1 cellular context compared by ENCODE assay signal in the genomic region with DNA sequence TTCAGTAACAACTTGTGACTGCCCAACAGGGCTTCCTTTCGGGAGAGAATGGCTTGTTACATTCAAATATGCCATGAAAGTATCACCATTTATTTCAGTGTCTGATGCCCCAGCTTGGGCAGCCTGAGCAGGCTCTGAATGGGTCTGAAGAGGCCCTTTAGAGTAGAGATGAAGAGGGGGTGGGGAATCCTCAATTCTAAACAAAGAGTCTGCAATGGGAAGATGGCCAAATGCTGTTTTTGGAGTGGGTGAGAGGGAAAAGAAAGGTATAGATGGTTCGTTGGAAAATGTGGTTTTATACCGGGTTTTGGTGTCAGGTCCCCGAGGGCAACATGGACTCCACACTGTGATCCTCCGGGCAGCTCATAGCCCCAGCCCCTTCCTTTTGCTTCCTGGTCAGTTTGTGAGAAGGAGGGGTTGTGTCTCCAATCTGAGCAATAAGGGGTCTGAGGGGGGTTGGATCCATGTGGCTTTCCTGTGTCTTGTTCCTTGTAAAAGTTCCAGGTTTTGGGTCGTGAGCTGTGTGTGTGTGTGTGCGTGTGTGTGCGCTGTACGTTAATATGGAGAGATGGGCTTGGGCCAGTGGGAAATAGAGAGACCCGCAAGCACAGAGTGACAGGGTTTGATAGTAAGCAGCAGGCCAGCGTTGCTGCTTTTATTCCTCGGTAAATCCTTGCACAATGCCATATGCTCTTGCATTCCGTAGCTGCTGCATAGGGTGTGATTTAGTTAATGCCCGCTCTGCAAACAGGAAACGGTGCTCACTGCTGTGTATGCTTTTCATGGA.
TF ChIP-seq lines count a peak whose summit lies in the region.

No MANE protein-coding gene starts in this region.

TF ChIP-seq in HepG2, 621 proteins besides CTCF, POLR2A, EP300 and RAD21 (continued from another document and continues in another):
- TF ChIP-seq, protein P1, sequence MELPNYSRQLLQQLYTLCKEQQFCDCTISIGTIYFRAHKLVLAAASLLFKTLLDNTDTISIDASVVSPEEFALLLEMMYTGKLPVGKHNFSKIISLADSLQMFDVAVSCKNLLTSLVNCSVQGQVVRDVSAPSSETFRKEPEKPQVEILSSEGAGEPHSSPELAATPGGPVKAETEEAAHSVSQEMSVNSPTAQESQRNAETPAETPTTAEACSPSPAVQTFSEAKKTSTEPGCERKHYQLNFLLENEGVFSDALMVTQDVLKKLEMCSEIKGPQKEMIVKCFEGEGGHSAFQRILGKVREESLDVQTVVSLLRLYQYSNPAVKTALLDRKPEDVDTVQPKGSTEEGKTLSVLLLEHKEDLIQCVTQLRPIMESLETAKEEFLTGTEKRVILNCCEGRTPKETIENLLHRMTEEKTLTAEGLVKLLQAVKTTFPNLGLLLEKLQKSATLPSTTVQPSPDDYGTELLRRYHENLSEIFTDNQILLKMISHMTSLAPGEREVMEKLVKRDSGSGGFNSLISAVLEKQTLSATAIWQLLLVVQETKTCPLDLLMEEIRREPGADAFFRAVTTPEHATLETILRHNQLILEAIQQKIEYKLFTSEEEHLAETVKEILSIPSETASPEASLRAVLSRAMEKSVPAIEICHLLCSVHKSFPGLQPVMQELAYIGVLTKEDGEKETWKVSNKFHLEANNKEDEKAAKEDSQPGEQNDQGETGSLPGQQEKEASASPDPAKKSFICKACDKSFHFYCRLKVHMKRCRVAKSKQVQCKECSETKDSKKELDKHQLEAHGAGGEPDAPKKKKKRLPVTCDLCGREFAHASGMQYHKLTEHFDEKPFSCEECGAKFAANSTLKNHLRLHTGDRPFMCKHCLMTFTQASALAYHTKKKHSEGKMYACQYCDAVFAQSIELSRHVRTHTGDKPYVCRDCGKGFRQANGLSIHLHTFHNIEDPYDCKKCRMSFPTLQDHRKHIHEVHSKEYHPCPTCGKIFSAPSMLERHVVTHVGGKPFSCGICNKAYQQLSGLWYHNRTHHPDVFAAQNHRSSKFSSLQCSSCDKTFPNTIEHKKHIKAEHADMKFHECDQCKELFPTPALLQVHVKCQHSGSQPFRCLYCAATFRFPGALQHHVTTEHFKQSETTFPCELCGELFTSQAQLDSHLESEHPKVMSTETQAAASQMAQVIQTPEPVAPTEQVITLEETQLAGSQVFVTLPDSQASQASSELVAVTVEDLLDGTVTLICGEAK (IDR thresholded peaks at IDR 0.05): no peak
- TF ChIP-seq, protein P1 (CRISPR knock-in tag; IDR thresholded peaks at IDR 0.05): no peak
- no peak for TF ChIP-seq ZNF563 (CRISPR knock-in tag; IDR thresholded peaks at IDR 0.05)
- no peak for TF ChIP-seq RFX1 (IDR thresholded peaks at IDR 0.05)
- TF ChIP-seq, protein P2, sequence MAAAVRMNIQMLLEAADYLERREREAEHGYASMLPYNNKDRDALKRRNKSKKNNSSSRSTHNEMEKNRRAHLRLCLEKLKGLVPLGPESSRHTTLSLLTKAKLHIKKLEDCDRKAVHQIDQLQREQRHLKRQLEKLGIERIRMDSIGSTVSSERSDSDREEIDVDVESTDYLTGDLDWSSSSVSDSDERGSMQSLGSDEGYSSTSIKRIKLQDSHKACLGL (CRISPR knock-in tag; IDR thresholded peaks at IDR 0.05): no peak
- TF ChIP-seq SRY (CRISPR knock-in tag; IDR thresholded peaks at IDR 0.05): no peak
- TF ChIP-seq REPIN1 (CRISPR knock-in tag; IDR thresholded peaks at IDR 0.05; ENCODE audit: borderline replicate concordance, low read depth): no peak
- TF ChIP-seq, protein P3, sequence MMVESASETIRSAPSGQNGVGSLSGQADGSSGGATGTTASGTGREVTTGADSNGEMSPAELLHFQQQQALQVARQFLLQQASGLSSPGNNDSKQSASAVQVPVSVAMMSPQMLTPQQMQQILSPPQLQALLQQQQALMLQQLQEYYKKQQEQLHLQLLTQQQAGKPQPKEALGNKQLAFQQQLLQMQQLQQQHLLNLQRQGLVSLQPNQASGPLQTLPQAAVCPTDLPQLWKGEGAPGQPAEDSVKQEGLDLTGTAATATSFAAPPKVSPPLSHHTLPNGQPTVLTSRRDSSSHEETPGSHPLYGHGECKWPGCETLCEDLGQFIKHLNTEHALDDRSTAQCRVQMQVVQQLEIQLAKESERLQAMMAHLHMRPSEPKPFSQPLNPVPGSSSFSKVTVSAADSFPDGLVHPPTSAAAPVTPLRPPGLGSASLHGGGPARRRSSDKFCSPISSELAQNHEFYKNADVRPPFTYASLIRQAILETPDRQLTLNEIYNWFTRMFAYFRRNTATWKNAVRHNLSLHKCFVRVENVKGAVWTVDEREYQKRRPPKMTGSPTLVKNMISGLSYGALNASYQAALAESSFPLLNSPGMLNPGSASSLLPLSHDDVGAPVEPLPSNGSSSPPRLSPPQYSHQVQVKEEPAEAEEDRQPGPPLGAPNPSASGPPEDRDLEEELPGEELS (CRISPR knock-in tag; IDR thresholded peaks at IDR 0.05): 0 out of 2 replicates have a peak, but pooled peaks have one; percentile 22
- no peak for TF ChIP-seq ZBTB8A (CRISPR knock-in tag; IDR thresholded peaks at IDR 0.05; ENCODE audit: borderline replicate concordance, low read depth)
- TF ChIP-seq, protein P4, sequence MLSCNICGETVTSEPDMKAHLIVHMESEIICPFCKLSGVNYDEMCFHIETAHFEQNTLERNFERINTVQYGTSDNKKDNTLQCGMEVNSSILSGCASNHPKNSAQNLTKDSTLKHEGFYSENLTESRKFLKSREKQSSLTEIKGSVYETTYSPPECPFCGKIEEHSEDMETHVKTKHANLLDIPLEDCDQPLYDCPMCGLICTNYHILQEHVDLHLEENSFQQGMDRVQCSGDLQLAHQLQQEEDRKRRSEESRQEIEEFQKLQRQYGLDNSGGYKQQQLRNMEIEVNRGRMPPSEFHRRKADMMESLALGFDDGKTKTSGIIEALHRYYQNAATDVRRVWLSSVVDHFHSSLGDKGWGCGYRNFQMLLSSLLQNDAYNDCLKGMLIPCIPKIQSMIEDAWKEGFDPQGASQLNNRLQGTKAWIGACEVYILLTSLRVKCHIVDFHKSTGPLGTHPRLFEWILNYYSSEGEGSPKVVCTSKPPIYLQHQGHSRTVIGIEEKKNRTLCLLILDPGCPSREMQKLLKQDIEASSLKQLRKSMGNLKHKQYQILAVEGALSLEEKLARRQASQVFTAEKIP (CRISPR knock-in tag; IDR thresholded peaks at IDR 0.05; ENCODE audit: borderline replicate concordance): no peak
- TF ChIP-seq GABPA (IDR thresholded peaks at IDR 0.05; ENCODE audit: low read depth, low read length): no peak
- no peak for TF ChIP-seq GABPA (CRISPR knock-in tag; IDR thresholded peaks at IDR 0.05; ENCODE audit: low read depth)
- TF ChIP-seq FOXJ3 (CRISPR knock-in tag; IDR thresholded peaks at IDR 0.05; ENCODE audit: borderline replicate concordance): no peak
- no peak for TF ChIP-seq PCBP2 (optimal IDR thresholded peaks at IDR 0.05; ENCODE audit: low read depth, low read length, poor library complexity, severe bottlenecking)
- TF ChIP-seq NFKB2 (CRISPR knock-in tag; IDR thresholded peaks at IDR 0.05; ENCODE audit: borderline replicate concordance): no peak
- TF ChIP-seq, protein P5, sequence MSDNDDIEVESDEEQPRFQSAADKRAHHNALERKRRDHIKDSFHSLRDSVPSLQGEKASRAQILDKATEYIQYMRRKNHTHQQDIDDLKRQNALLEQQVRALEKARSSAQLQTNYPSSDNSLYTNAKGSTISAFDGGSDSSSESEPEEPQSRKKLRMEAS (IDR thresholded peaks at IDR 0.05): peak; percentile 51
- no peak for TF ChIP-seq EZH2 (conservative IDR thresholded peaks at IDR 0.05; ENCODE audit: low read depth, low read length)
- no peak for TF ChIP-seq NFATC3 (CRISPR knock-in tag; IDR thresholded peaks at IDR 0.05)
- TF ChIP-seq ZNF138 (CRISPR knock-in tag; IDR thresholded peaks at IDR 0.05; ENCODE audit: low read depth): no peak
- peak; percentile 13; the same call in 1 of the 2 replicates for TF ChIP-seq ZNF292 (CRISPR knock-in tag; IDR thresholded peaks at IDR 0.05; ENCODE audit: borderline replicate concordance, low read depth)
- TF ChIP-seq, protein P6, sequence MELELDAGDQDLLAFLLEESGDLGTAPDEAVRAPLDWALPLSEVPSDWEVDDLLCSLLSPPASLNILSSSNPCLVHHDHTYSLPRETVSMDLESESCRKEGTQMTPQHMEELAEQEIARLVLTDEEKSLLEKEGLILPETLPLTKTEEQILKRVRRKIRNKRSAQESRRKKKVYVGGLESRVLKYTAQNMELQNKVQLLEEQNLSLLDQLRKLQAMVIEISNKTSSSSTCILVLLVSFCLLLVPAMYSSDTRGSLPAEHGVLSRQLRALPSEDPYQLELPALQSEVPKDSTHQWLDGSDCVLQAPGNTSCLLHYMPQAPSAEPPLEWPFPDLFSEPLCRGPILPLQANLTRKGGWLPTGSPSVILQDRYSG (CRISPR knock-in tag; IDR thresholded peaks at IDR 0.05): no peak
- TF ChIP-seq ZNF839 (CRISPR knock-in tag; IDR thresholded peaks at IDR 0.05; ENCODE audit: borderline replicate concordance): no peak
- no peak for TF ChIP-seq CBX1 (IDR thresholded peaks at IDR 0.05; ENCODE audit: low read depth)
- no peak for TF ChIP-seq ZNF713 (CRISPR knock-in tag; IDR thresholded peaks at IDR 0.05)
- TF ChIP-seq SPEN (CRISPR knock-in tag; IDR thresholded peaks at IDR 0.05; ENCODE audit: low read depth): 0 out of 2 replicates have a peak, but pooled peaks have one; percentile 17
- TF ChIP-seq, protein P7, sequence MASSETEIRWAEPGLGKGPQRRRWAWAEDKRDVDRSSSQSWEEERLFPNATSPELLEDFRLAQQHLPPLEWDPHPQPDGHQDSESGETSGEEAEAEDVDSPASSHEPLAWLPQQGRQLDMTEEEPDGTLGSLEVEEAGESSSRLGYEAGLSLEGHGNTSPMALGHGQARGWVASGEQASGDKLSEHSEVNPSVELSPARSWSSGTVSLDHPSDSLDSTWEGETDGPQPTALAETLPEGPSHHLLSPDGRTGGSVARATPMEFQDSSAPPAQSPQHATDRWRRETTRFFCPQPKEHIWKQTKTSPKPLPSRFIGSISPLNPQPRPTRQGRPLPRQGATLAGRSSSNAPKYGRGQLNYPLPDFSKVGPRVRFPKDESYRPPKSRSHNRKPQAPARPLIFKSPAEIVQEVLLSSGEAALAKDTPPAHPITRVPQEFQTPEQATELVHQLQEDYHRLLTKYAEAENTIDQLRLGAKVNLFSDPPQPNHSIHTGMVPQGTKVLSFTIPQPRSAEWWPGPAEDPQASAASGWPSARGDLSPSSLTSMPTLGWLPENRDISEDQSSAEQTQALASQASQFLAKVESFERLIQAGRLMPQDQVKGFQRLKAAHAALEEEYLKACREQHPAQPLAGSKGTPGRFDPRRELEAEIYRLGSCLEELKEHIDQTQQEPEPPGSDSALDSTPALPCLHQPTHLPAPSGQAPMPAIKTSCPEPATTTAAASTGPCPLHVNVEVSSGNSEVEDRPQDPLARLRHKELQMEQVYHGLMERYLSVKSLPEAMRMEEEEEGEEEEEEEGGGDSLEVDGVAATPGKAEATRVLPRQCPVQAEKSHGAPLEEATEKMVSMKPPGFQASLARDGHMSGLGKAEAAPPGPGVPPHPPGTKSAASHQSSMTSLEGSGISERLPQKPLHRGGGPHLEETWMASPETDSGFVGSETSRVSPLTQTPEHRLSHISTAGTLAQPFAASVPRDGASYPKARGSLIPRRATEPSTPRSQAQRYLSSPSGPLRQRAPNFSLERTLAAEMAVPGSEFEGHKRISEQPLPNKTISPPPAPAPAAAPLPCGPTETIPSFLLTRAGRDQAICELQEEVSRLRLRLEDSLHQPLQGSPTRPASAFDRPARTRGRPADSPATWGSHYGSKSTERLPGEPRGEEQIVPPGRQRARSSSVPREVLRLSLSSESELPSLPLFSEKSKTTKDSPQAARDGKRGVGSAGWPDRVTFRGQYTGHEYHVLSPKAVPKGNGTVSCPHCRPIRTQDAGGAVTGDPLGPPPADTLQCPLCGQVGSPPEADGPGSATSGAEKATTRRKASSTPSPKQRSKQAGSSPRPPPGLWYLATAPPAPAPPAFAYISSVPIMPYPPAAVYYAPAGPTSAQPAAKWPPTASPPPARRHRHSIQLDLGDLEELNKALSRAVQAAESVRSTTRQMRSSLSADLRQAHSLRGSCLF (CRISPR knock-in tag; IDR thresholded peaks at IDR 0.05; ENCODE audit: borderline replicate concordance): no peak
- 0 out of 2 replicates have a peak, but pooled peaks have one; percentile 25 for TF ChIP-seq HDAC2 (CRISPR knock-in tag; IDR thresholded peaks at IDR 0.05)
- no peak for TF ChIP-seq ZSCAN20 (CRISPR knock-in tag; IDR thresholded peaks at IDR 0.05; ENCODE audit: borderline replicate concordance)
- 0 out of 2 replicates have a peak, but pooled peaks have one; percentile 34 for TF ChIP-seq ZBTB38 (CRISPR knock-in tag; IDR thresholded peaks at IDR 0.05)
- TF ChIP-seq HNRNPUL1 (IDR thresholded peaks at IDR 0.05; ENCODE audit: low read depth, low read length): no peak
- TF ChIP-seq SAP130 (CRISPR knock-in tag; IDR thresholded peaks at IDR 0.05; ENCODE audit: low read depth): peak; percentile 31; the same call in 1 of the 2 replicates
- TF ChIP-seq XBP1 (CRISPR knock-in tag; IDR thresholded peaks at IDR 0.05): no peak
- TF ChIP-seq IKZF4 (CRISPR knock-in tag; IDR thresholded peaks at IDR 0.05; ENCODE audit: borderline replicate concordance, low read depth, not compliant biosample characterization): no peak
- no peak for TF ChIP-seq FOXA1 (IDR thresholded peaks at IDR 0.05)
- no peak for TF ChIP-seq FOXA1 (CRISPR knock-in tag; IDR thresholded peaks at IDR 0.05)
- TF ChIP-seq, protein P8, sequence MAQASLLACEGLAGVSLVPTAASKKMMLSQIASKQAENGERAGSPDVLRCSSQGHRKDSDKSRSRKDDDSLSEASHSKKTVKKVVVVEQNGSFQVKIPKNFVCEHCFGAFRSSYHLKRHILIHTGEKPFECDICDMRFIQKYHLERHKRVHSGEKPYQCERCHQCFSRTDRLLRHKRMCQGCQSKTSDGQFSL (CRISPR knock-in tag; IDR thresholded peaks at IDR 0.05): no peak
- TF ChIP-seq TBX3 (IDR thresholded peaks at IDR 0.05; ENCODE audit: borderline replicate concordance): no peak
- TF ChIP-seq, protein P9, sequence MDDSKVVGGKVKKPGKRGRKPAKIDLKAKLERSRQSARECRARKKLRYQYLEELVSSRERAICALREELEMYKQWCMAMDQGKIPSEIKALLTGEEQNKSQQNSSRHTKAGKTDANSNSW (CRISPR knock-in tag; IDR thresholded peaks at IDR 0.05; ENCODE audit: borderline replicate concordance): no peak
